In genomic region chr19:4374451-4375163, GRCh38 we compare ENCODE assay signal across 8 cellular contexts. TPM values are rescaled to one million over a fixed set of nuclear protein-coding genes. Genes with fewer than 3 reads are reported as not detected.
DNase-seq lines count a peak whose midpoint lies in the region; ATAC-seq and TF ChIP-seq lines count a peak whose summit lies in the region.

No MANE protein-coding gene starts in this region.

- no peaks in the 10 kb centered on the region for H3K36me3 Mint-ChIP-seq in endodermal cell (ENCODE audit: low read depth)

- no peaks in the 10 kb centered on the region for H3K27me3 ChIP-seq in endodermal cell (ENCODE audit: control insufficient read depth, insufficient read depth, low read length, poor library complexity, severe bottlenecking)
- H3K27me3 ChIP-seq in muscle layer of duodenum (ENCODE audit: low read depth, low read length), result no peaks in the 10 kb centered on the region

- H3K9me3 ChIP-seq in endodermal cell (ENCODE audit: control insufficient read depth, low read length) (no peaks in the 10 kb centered on the region), muscle layer of duodenum (ENCODE audit: control insufficient read depth in 1 of 2, low read length in 2 of 2) (no peaks in the 10 kb centered on the region)

- H3K4me1 Mint-ChIP-seq in endodermal cell, result peaks cover 27% of the 10 kb centered on the region

- 87 to 92% methylated on average over 10 to 27 of the region's 27 CpGs for WGBS in endodermal cell (ENCODE audit: insufficient coverage in 1 of 2, insufficient read length in 1 of 2), 2 experiments

- peak; percentile 93 for DNase-seq in AG10803 (ENCODE audit: low read depth)
- DNase-seq in NB4 (ENCODE audit: low read depth), result peak; percentile 85
- DNase-seq in endodermal cell, result peak; percentile 76
- DNase-seq in T-helper 9 cell, result no peak
- no peak for DNase-seq in activated T-cell treated with anti-CD3 and anti-CD28 coated beads, Interleukin-2, amount 50 U/mL, for 1 hour
- no peak for DNase-seq in NCI-H510A treated with DMSO at 0.1 percent for 48 hours (lab: John Stamatoyannopoulos, UW)

- peaks cover 3% of the 10 kb centered on the region for H3K4me1 ChIP-seq in endodermal cell (ENCODE audit: control insufficient read depth, insufficient read depth, low read length)
- H3K4me1 ChIP-seq in muscle layer of duodenum (ENCODE audit: control insufficient read depth in 1 of 2, insufficient read depth in 2 of 2, low read length in 2 of 2), result peaks cover 33 to 72% of the 10 kb centered on the region in 2 donors

- no peak for TF ChIP-seq POLR2A in NB4 (IDR thresholded peaks at IDR 0.05; ENCODE audit: extremely low read depth, insufficient read length)

- H3K4me3 ChIP-seq in AG10803 (ENCODE audit: low read length) (peak overlapping the region; percentile 22), NB4 (ENCODE audit: low read depth, low read length) (no peak overlapping the region), endodermal cell (ENCODE audit: low read length) (no peak overlapping the region), muscle layer of duodenum (ENCODE audit: low read depth in 1 of 2, low read length in 2 of 2) (peak overlapping the region in 1 of 2 donors; percentile 26)

- H3K9ac ChIP-seq in endodermal cell (ENCODE audit: extremely low read depth, low read length, poor library complexity, severe bottlenecking), result no peak overlapping the region

- H3K9me3 Mint-ChIP-seq in endodermal cell, result no peaks in the 10 kb centered on the region

- H3K27ac ChIP-seq in endodermal cell (ENCODE audit: low read depth, low read length) (peak overlapping the region; percentile 83), muscle layer of duodenum (ENCODE audit: low read length) (peak overlapping the region; percentile 80)

- TF ChIP-seq CTCF in AG10803 (conservative IDR thresholded peaks at IDR 0.05; ENCODE audit: low read length) (no peak; the same call in 1 of the 2 replicates), NB4 (IDR thresholded peaks at IDR 0.05; ENCODE audit: low read depth, low read length) (no peak), endodermal cell (conservative IDR thresholded peaks at IDR 0.05) (no peak)

- no peaks in the 10 kb centered on the region for H3K27me3 Mint-ChIP-seq in endodermal cell (ENCODE audit: insufficient read depth)

- no peak for ATAC-seq in HG03159 (IDR thresholded peaks at IDR 0.05; ENCODE audit: unreplicated experiment)

- H3K36me3 ChIP-seq in endodermal cell (ENCODE audit: control insufficient read depth, insufficient read depth, low read length), result no peaks in the 10 kb centered on the region
- H3K36me3 ChIP-seq in muscle layer of duodenum (ENCODE audit: control insufficient read depth in 1 of 2, insufficient read depth in 2 of 2, low read length in 2 of 2), result peaks cover 0 to 7% of the 10 kb centered on the region in 2 donors

- no peak overlapping the region for H3K4me3 Mint-ChIP-seq in endodermal cell

- peak overlapping the region; percentile 92 for H3K27ac Mint-ChIP-seq in endodermal cell

RNA-seq across cellular contexts. Expression of gene SH3GL1, which starts 25.7 kb away (rescaled TPM):
- 10 to 100 TPM; 76.8 to 77.0 TPM for total RNA-seq in endodermal cell
- 76.9 TPM for polyA plus RNA-seq in endodermal cell (2013, experiment 1 of 2)
- 77.1 TPM for polyA plus RNA-seq in endodermal cell (2013, experiment 2 of 2)

RNA-seq across cellular contexts. Expression of gene CHAF1A, which starts 27.8 kb away (rescaled TPM):
- 10 to 100 TPM; 70.7 to 76.9 TPM for total RNA-seq in endodermal cell
- polyA plus RNA-seq in endodermal cell (2013, experiment 1 of 2), result 48.1 TPM
- polyA plus RNA-seq in endodermal cell (2013, experiment 2 of 2), result 46.4 TPM

RNA-seq across cellular contexts. Expression of gene MPND, which starts 31.2 kb away (rescaled TPM):
- 10 to 100 TPM; 51.5 to 55.9 TPM for total RNA-seq in endodermal cell
- 32.8 TPM for polyA plus RNA-seq in endodermal cell (2013, experiment 1 of 2)
- polyA plus RNA-seq in endodermal cell (2013, experiment 2 of 2), result 30.6 TPM

RNA-seq across cellular contexts. Expression of gene STAP2, which starts 36.0 kb away (rescaled TPM):
- total RNA-seq in endodermal cell, result 10 to 100 TPM; 12.7 to 13.3 TPM
- polyA plus RNA-seq in endodermal cell (2013, experiment 1 of 2), result 10.3 TPM
- polyA plus RNA-seq in endodermal cell (2013, experiment 2 of 2), result 9.6 TPM

Comparison
In these comparisons a context has a peak if more than half of its experiments do, and no peak if none do; other contexts are left out.
1. DNase-seq: peak in AG10803 (single experiment), NB4 (single experiment) and endodermal cell (single experiment); none in T-helper 9 cell (single experiment), activated T-cell treated with anti-CD3 and anti-CD28 coated beads, Interleukin-2, amount 50 U/mL, for 1 hour (single experiment) and NCI-H510A treated with DMSO at 0.1 percent for 48 hours (single experiment).